ENCODE assay signal across 8 cellular contexts in the genomic region with DNA sequence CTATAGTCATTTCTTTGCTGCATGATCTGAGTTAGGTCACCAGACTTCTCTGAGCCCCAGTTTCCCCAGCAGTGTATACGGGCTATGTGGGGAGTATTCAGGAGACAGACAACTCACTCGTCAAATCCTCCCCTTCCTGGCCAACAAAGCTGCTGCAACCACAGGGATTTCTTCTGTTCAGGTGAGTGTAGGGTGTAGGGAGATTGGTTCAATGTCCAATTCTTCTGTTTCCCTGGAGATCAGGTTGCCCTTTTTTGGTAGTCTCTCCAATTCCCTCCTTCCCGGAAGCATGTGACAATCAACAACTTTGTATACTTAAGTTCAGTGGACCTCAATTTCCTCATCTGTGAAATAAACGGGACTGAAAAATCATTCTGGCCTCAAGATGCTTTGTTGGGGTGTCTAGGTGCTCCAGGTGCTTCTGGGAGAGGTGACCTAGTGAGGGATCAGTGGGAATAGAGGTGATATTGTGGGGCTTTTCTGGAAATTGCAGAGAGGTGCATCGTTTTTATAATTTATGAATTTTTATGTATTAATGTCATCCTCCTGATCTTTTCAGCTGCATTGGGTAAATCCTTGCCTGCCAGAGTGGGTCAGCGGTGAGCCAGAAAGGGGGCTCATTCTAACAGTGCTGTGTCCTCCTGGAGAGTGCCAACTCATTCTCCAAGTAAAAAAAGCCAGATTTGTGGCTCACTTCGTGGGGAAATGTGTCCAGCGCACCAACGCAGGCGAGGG. TPM values are rescaled to one million over a fixed set of nuclear protein-coding genes. Genes with fewer than 3 reads are reported as not detected.
DNase-seq lines count a peak whose midpoint lies in the region; ATAC-seq and TF ChIP-seq lines count a peak whose summit lies in the region.

No MANE protein-coding gene starts in this region.

- no peaks in the 10 kb centered on the region for H3K9me3 Mint-ChIP-seq in nephron progenitor cell

- DNase-seq in DMS53 (lab: John Stamatoyannopoulos, UW) (peak; percentile 65), NCI-H146 treated with DMSO at 0.1 percent for 48 hours (lab: John Stamatoyannopoulos, UW; ENCODE audit: unreplicated experiment) (peak; percentile 35), dermis blood vessel endothelial cell (peak; percentile 28), nephron progenitor cell (no peak), iPS-NIHi7 (ENCODE audit: extremely low spot score) (no peak)

- peak overlapping the region; percentile 82 for H3K4me3 Mint-ChIP-seq in nephron progenitor cell

- no peak for ATAC-seq in GM18511 (IDR thresholded peaks at IDR 0.05; ENCODE audit: unreplicated experiment)
- no peak for ATAC-seq in HG03045 (IDR thresholded peaks at IDR 0.05; ENCODE audit: unreplicated experiment)
- ATAC-seq in GM18502 (IDR thresholded peaks at IDR 0.05; ENCODE audit: poor library complexity, unreplicated experiment): no peak

- no peak for TF ChIP-seq CTCF in nephron progenitor cell (IDR thresholded peaks at IDR 0.05)

- H3K27ac Mint-ChIP-seq in nephron progenitor cell: peak overlapping the region; percentile 68

- no peaks in the 10 kb centered on the region for H3K36me3 Mint-ChIP-seq in nephron progenitor cell (ENCODE audit: low read depth)

- peaks cover 64% of the 10 kb centered on the region for H3K4me1 Mint-ChIP-seq in nephron progenitor cell

- peaks cover 8% of the 10 kb centered on the region for H3K27me3 Mint-ChIP-seq in nephron progenitor cell (ENCODE audit: low read depth, poor library complexity)

RNA-seq across cellular contexts. Expression of a gene that starts 0.6 kb away (rescaled TPM):
- total RNA-seq in dermis blood vessel endothelial cell: 141 and 189 TPM in 2 replicates

RNA-seq across cellular contexts. Expression of a gene that starts 19.7 kb away (rescaled TPM):
- total RNA-seq in dermis blood vessel endothelial cell: under 0.01 TPM in 1 of 2 replicates, not detected in the other

Comparison
In these comparisons a context has a peak if more than half of its experiments do, and no peak if none do; other contexts are left out.
1. DNase-seq: peak in DMS53 (single experiment), NCI-H146 treated with DMSO at 0.1 percent for 48 hours (single experiment) and dermis blood vessel endothelial cell (single experiment); none in nephron progenitor cell (single experiment) and iPS-NIHi7 (single experiment).